ENCODE assay signal across 28 cellular contexts in genomic region chrX:133391116-133391515, GRCh38. TPM values are rescaled to one million over a fixed set of nuclear protein-coding genes. Genes with fewer than 3 reads are reported as not detected.
DNase-seq lines count a peak whose midpoint lies in the region; ATAC-seq and TF ChIP-seq lines count a peak whose summit lies in the region.
"Had no signal": no experiment of that assay in that cellular context is flagged by ENCODE, and none has a peak within 500 bp of the region (broad histone marks: within the 10 kb centered on the region; RNA-seq: fewer than 3 reads in every experiment).

No MANE protein-coding gene starts in this region.

- intact Hi-C loops in sciatic nerve (cut with DNase I) = no loop called here

- no peak overlapping the region for H3K9ac ChIP-seq in muscle layer of colon (ENCODE audit: low read length)

- H3K27ac ChIP-seq in VCaP (peak overlapping the region; percentile 31), muscle layer of colon (ENCODE audit: low read depth, low read length) (peak overlapping the region; percentile 7), caudate nucleus (ENCODE audit: low read depth, low read length) (no peak overlapping the region)
- H3K27ac ChIP-seq: 22Rv1, brain microvascular endothelial cell, lower lobe of right lung, WERI-Rb-1 had no signal

- H3K36me3 ChIP-seq in muscle layer of colon (ENCODE audit: insufficient read depth, low read length) = no peaks in the 10 kb centered on the region
- H3K36me3 ChIP-seq: brain microvascular endothelial cell, lower lobe of right lung, WERI-Rb-1 had no signal

- H3K9me3 ChIP-seq in muscle layer of colon (ENCODE audit: low read length) = no peaks in the 10 kb centered on the region
- H3K9me3 ChIP-seq: HAP-1, lower lobe of right lung had no signal

- TF ChIP-seq CTCF in VCaP (conservative IDR thresholded peaks at IDR 0.05) = no peak

- H3K4me3 ChIP-seq in muscle layer of colon (ENCODE audit: low read depth in 1 of 2, low read length in 2 of 2) = no peak overlapping the region
- H3K4me3 ChIP-seq: GM12878, HAP-1, lower lobe of right lung had no signal

- peak; percentile 40 for DNase-seq in DMS 273 (lab: John Stamatoyannopoulos, UW; ENCODE audit: unreplicated experiment)
- DNase-seq in DMS 273 treated with DMSO at 0.1 percent for 48 hours (lab: John Stamatoyannopoulos, UW) = no peak
- DNase-seq in sciatic nerve (ENCODE audit: low spot score) = no peak
- DNase-seq in MV-4-11 (lab: John Stamatoyannopoulos, UW) = no peak
- DNase-seq in caudate nucleus (lab: John Stamatoyannopoulos, UW) = no peak
- DNase-seq in activated CD4-positive, alpha-beta T cell treated with anti-CD3 and anti-CD28 coated beads, Interleukin-2, amount 50 U/mL, for 1 hour = no peak
- DNase-seq: activated CD4-positive, alpha-beta T cell treated with anti-CD3 and anti-CD28 coated beads for 48 hours; activated CD8-positive, alpha-beta memory T cell treated with anti-CD3 and anti-CD28 coated beads for 24 hours; activated naive CD4-positive, alpha-beta T cell treated with anti-CD3 and anti-CD28 coated beads, Interleukin-2, amount 50 U/mL, for 16 hours; activated T-cell treated with anti-CD3 and anti-CD28 coated beads for 4 hours; brain microvascular endothelial cell; foreskin melanocyte; KG1; lower lobe of right lung; NCI-H1105; NCI-H2029; NCI-H226; NCI-H748 treated with DMSO at 0.1 percent for 48 hours; SIG-M5; stimulated activated CD4-positive, alpha-beta T cell treated with anti-CD3 and anti-CD28 coated beads, Interleukin-4, amount 100 ng/mL, for 24 hours; T1000; WERI-Rb-1 had no signal

- peaks cover 40% of the 10 kb centered on the region for H3K4me1 ChIP-seq in muscle layer of colon (ENCODE audit: insufficient read depth, low read length)
- H3K4me1 ChIP-seq: lower lobe of right lung had no signal

- peak; percentile 66 for ATAC-seq in sciatic nerve
- ATAC-seq: GM12878, lower lobe of right lung had no signal

- H3K27me3 ChIP-seq in muscle layer of colon (ENCODE audit: control insufficient read depth in 1 of 2, insufficient read depth in 2 of 2, low read length in 2 of 2) = no peaks in the 10 kb centered on the region
- H3K27me3 ChIP-seq: brain microvascular endothelial cell had no signal

RNA-seq across cellular contexts. Expression of gene GPC4, which starts 24.2 kb away (rescaled TPM):
- total RNA-seq in sciatic nerve = 27.5 TPM
- total RNA-seq: activated T-helper 2 cell treated with anti-CD3 and anti-CD28 coated beads, Interferon-gamma antibody, Interleukin-2, Interleukin-4, amounts not matched to agents 10 μg/mL and 5 μg/mL and 100 μg/mL, durations not matched to agents 14 hours and 24 hours and 36 hours had no signal
